25 cellular contexts compared by ENCODE assay signal in genomic region chr19:30555788-30556110, GRCh38.
"Had no signal": no experiment of that assay in that cellular context is flagged by ENCODE, and none has a peak within 500 bp of the region (broad histone marks: within the 10 kb centered on the region; RNA-seq: fewer than 3 reads in every experiment).

No MANE protein-coding gene starts in this region.

- ATAC-seq: body of pancreas; foreskin keratinocyte; heart right ventricle; left lung; lower lobe of right lung; natural killer cell; stimulated activated memory B cell treated with anti-CD40 and anti-IgM and Interleukin-4, amounts not matched to agents 10 μg/mL and 1 μg/mL and 100 μg/mL, for 72 hours; stimulated activated naive CD8-positive, alpha-beta T cell treated with anti-CD3 and anti-CD28 coated beads, Interleukin-15, amount 100 ng/mL, for 72 hours had no signal

- H3K27ac ChIP-seq: body of pancreas, cardiac muscle cell, esophagus muscularis mucosa, foreskin keratinocyte, heart right ventricle, left lung, lower lobe of right lung, neural progenitor cell, right atrium auricular region, tibial artery had no signal

- DNase-seq: activated CD4-positive, alpha-beta T cell treated with anti-CD3 and anti-CD28 coated beads for 4 hours; activated CD4-positive, alpha-beta T cell treated with anti-CD3 and anti-CD28 coated beads, Interleukin-2, amount 50 U/mL, for 4 hours; activated effector memory CD4-positive, alpha-beta T cell treated with Interleukin-2 at 50 U/mL for 16 hours; activated naive CD4-positive, alpha-beta T cell treated with Interleukin-2 at 50 U/mL for 16 hours; activated T-cell treated with anti-CD3 and anti-CD28 coated beads for 4 hours; aorta; body of pancreas; foreskin keratinocyte; heart right ventricle; kidney glomerular epithelial cell; left lung; lower lobe of right lung; mesenchymal stem cell; natural killer cell; stimulated activated CD4-positive, alpha-beta T cell treated with anti-CD3 and anti-CD28 coated beads, Interleukin-1b, Interleukin-23, amount 100 ng/mL, for 48 hours; stimulated activated CD4-positive, alpha-beta T cell treated with anti-CD3 and anti-CD28 coated beads, Interleukin-4, amount 100 ng/mL, for 4 hours; stimulated activated CD8-positive, alpha-beta memory T cell treated with anti-CD3 and anti-CD28 coated beads, Interleukin-4, amount 100 ng/mL, for 48 hours; stimulated activated naive CD8-positive, alpha-beta T cell treated with anti-CD3 and anti-CD28 coated beads, Interleukin-15, amount 100 ng/mL, for 72 hours; T-helper 2 cell had no signal
